Comparison of ENCODE assay signal across 4 cellular contexts in genomic region chr10:95722496-95722895, GRCh38. TPM values are rescaled to one million over a fixed set of nuclear protein-coding genes. Genes with fewer than 3 reads are reported as not detected.
"Had no signal": no experiment of that assay in that cellular context is flagged by ENCODE, and none has a peak within 500 bp of the region (broad histone marks: within the 10 kb centered on the region; RNA-seq: fewer than 3 reads in every experiment).

No MANE protein-coding gene starts in this region.

RNA-seq across cellular contexts. Expression of gene ENTPD1, which starts 33.5 kb away (rescaled TPM):
- total RNA-seq: PC-3, PC-9, RPMI7951, SJSA1 had no signal
